ENCODE assay signal across 12 cellular contexts in the genomic region with DNA sequence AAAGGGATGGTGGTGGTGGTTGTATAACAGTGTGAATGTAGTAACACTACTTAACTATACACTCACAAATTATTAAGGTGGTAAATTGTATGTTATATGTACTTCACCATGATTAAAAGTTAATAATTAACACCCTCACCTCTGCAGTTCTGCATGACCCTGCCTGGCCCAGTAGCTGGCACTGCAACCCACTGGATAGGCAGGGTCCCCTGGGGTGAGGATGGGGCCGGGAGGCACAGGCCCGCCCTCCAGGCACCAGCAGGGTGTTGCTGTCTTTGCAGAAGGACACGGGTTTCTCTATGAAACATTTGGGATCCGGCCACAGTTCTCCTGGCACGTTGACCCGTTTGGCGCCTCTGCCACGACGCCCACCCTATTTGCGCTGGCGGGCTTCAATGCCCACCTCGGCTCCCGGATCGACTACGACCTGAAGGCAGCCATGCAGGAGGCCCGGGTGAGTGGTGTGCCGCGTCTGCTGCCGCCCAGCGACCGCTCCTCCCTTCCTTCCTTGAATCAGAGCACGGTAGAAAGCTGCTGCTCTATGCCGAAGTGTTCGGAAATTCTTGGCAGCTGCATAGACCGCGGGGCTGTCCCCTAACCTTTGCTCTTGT. TPM values are rescaled to one million over a fixed set of nuclear protein-coding genes. Genes with fewer than 3 reads are reported as not detected.
DNase-seq lines count a peak whose midpoint lies in the region; ATAC-seq and TF ChIP-seq lines count a peak whose summit lies in the region.
"Had no signal": no experiment of that assay in that cellular context is flagged by ENCODE, and none has a peak within 500 bp of the region (broad histone marks: within the 10 kb centered on the region; RNA-seq: fewer than 3 reads in every experiment).

No MANE protein-coding gene starts in this region.

- peaks cover 0 to 6% of the 10 kb centered on the region in 2 donors for H3K36me3 ChIP-seq in adrenal gland (replicated peaks in 1 of 2)

- no peak for TF ChIP-seq POLR2A in NB4 (IDR thresholded peaks at IDR 0.05; ENCODE audit: extremely low read depth, insufficient read length)
- no peak for TF ChIP-seq POLR2A in adrenal gland (IDR thresholded peaks at IDR 0.05)

- DNase-seq in COLO668 (lab: John Stamatoyannopoulos, UW; ENCODE audit: unreplicated experiment) (peak; percentile 36), NB4 (ENCODE audit: low read depth) (no peak), left lobe of liver (ENCODE audit: low spot score) (no peak), adrenal gland (no peak), NCI-H2171 treated with DMSO at 0.1 percent for 48 hours (lab: John Stamatoyannopoulos, UW) (no peak)
- DNase-seq: Caco-2; CD8-positive, alpha-beta T cell; GOT3; KG1 had no signal

- no peaks in the 10 kb centered on the region for H3K9me3 ChIP-seq in adrenal gland (replicated peaks in 1 of 3)
- H3K9me3 ChIP-seq: Caco-2 had no signal

- H3K4me1 ChIP-seq in adrenal gland (replicated peaks in 1 of 2) = no peaks in the 10 kb centered on the region
- H3K4me1 ChIP-seq: Caco-2 had no signal

- no peaks in the 10 kb centered on the region for H3K27me3 ChIP-seq in adrenal gland

- TF ChIP-seq CTCF in 22Rv1 (IDR thresholded peaks at IDR 0.05) (peak; percentile 30; the same call in 1 of the 2 replicates), NB4 (IDR thresholded peaks at IDR 0.05; ENCODE audit: low read depth, low read length) (peak; percentile 6), adrenal gland (IDR thresholded peaks at IDR 0.05) (no peak)

- no peak overlapping the region for H3K4me3 ChIP-seq in NB4 (ENCODE audit: low read depth, low read length)
- no peak overlapping the region for H3K4me3 ChIP-seq in adrenal gland
- H3K4me3 ChIP-seq: GM12878 had no signal

- ATAC-seq in left lobe of liver = peak; percentile 40
- ATAC-seq: CD8-positive, alpha-beta T cell; GM12878; HCT116 had no signal

- no peak overlapping the region for H3K27ac ChIP-seq in 22Rv1
- no peak overlapping the region for H3K27ac ChIP-seq in adrenal gland

- intact Hi-C loops in adrenal gland (cut with DNase I) = no loop called here

- 90 to 92% (median 91%) methylated on average over 25 to 26 of the region's 26 CpGs for WGBS in adrenal gland, 4 donors

RNA-seq across cellular contexts. Expression of a gene that starts 11.8 kb away (rescaled TPM):
- total RNA-seq in left lobe of liver = 41.5 TPM
- 10 to 100 TPM; 24.9 to 50.6 (median 32.8) TPM for total RNA-seq in adrenal gland
- 10 to 100 TPM in 2 of 3 donors, 1 to 10 TPM in 1; 9.3 to 15.7 (median 14.6) TPM for polyA plus RNA-seq in adrenal gland

RNA-seq across cellular contexts. Expression of a gene that starts 53.7 kb away (rescaled TPM):
- total RNA-seq in left lobe of liver = 130 TPM
- total RNA-seq in adrenal gland = 100 to 1,000 TPM; 287 to 501 (median 363) TPM
- 100 to 1,000 TPM; 191 to 618 (median 218) TPM for polyA plus RNA-seq in adrenal gland

Comparison
In these comparisons a context has a peak if more than half of its experiments do, and no peak if none do; other contexts are left out.
1. CTCF ChIP-seq: peak in 22Rv1 (single experiment) and NB4 (single experiment); none in adrenal gland (0 of 6).